29 cellular contexts compared by ENCODE assay signal in the genomic region with DNA sequence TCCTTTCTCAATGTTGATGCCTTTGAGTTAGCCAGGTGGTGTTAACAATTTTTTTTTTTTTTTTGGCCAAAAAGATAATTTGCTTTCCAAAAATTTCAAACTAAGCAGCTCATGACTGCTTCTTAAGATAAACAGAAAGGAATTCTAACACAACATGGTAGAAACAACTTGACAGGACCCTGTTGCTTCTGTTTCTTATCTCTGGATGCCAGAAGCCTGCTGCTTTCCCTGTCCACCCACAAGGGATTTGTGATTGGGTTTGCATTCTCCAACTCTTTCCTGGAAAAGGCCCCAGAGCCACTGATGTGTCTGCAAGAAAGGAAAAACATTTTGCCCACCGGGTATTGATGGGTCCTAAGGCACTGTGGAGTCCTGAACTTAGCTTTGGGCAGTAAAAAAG.
"Had no signal": no experiment of that assay in that cellular context is flagged by ENCODE, and none has a peak within 500 bp of the region (broad histone marks: within the 10 kb centered on the region; RNA-seq: fewer than 3 reads in every experiment).

No MANE protein-coding gene starts in this region.

- H3K4me1 ChIP-seq: colonic mucosa, gastrocnemius medialis, heart left ventricle had no signal

- H3K36me3 ChIP-seq: colonic mucosa, gastrocnemius medialis, heart left ventricle had no signal

- H3K27ac ChIP-seq: colonic mucosa, gastrocnemius medialis, heart left ventricle, VCaP had no signal

- H3K27me3 ChIP-seq: body of pancreas, colonic mucosa, gastrocnemius medialis had no signal

- DNase-seq: activated CD4-positive, alpha-beta memory T cell treated with anti-CD3 and anti-CD28 coated beads, Interleukin-2, amount 10 ng/mL, durations not matched to agents 7 days and 5 days; activated CD4-positive, alpha-beta T cell treated with anti-CD3 and anti-CD28 coated beads for 1 hour; activated CD4-positive, alpha-beta T cell treated with anti-CD3 and anti-CD28 coated beads for 4 hours; activated CD4-positive, alpha-beta T cell treated with anti-CD3 and anti-CD28 coated beads, Interleukin-2, amount 10 ng/mL, durations not matched to agents 7 days and 5 days; activated CD4-positive, alpha-beta T cell treated with anti-CD3 and anti-CD28 coated beads, Interleukin-2, amount 50 U/mL, for 4 hours; activated CD8-positive, alpha-beta memory T cell treated with anti-CD3 and anti-CD28 coated beads, Interleukin-2, amount 50 U/mL, for 48 hours; activated effector memory CD4-positive, alpha-beta T cell treated with Interleukin-2 at 50 U/mL for 16 hours; activated gamma-delta T cell treated with Interleukin-2 at 50 U/mL for 16 hours; activated naive CD4-positive, alpha-beta T cell treated with anti-CD3 and anti-CD28 coated beads, Interleukin-2, amount 50 U/mL, for 16 hours; activated naive CD4-positive, alpha-beta T cell treated with Interleukin-2 at 50 U/mL for 16 hours; activated T-cell treated with anti-CD3 and anti-CD28 coated beads for 4 hours; activated T-cell treated with anti-CD3 and anti-CD28 coated beads, Interleukin-2, amount 50 U/mL, for 24 hours; amygdala; aorta; body of pancreas; central memory CD4-positive, alpha-beta T cell; cerebellar nuclear complex; colonic mucosa; effector CD8-positive, alpha-beta T cell; foreskin fibroblast; gastrocnemius medialis; glutamatergic neuron; heart left ventricle; hypothalamus; T-helper 2 cell had no signal

- ATAC-seq: activated T-helper 17 cell treated with anti-CD3 and anti-CD28 coated beads, Interleukin-2, amount 50 U/mL, for 72 hours; body of pancreas; esophagus mucosa; gastrocnemius medialis; heart left ventricle; WTC11 had no signal

- H3K4me3 ChIP-seq: body of pancreas, colonic mucosa, gastrocnemius medialis, heart left ventricle had no signal
